Comparison of ENCODE assay signal across 23 cellular contexts in the genomic region with DNA sequence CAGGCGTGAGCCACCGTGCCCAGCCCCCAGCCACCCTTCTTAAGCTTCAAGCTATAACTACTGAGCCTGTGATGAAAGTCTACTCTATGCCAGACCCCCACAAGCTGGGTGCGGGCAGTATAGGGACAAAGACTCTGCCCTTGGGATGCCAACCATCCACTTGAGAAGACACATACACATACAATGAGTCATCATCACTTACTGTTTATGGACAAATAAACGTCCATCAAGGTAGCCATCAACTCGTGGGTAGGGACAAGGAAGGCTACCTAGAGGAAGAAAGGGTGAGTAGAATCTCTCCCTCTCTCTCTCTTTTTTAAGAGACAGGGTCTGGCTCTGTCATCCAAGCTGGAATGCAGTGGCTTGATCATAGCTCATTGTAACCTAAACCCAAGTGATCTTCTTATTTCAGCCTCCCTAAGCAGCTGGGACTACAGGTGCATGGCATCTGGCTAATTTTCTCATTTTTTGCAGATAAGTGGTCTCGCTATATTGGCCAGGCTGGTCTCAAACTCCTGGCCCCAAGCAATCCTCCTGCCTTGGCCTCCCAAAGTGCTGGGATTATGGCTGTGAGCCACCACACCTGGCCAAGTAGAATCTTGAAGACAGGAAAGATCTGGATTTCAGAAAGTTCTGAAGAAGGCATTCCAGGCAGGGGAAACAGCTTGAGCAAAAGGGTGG. TPM values are rescaled to one million over a fixed set of nuclear protein-coding genes. Genes with fewer than 3 reads are reported as not detected.
DNase-seq lines count a peak whose midpoint lies in the region; ATAC-seq and TF ChIP-seq lines count a peak whose summit lies in the region.
"Had no signal": no experiment of that assay in that cellular context is flagged by ENCODE, and none has a peak within 500 bp of the region (broad histone marks: within the 10 kb centered on the region; RNA-seq: fewer than 3 reads in every experiment).

No MANE protein-coding gene starts in this region.

- no peaks in the 10 kb centered on the region for H3K79me2 ChIP-seq in HCT116 (ENCODE audit: insufficient read depth, low read length)
- no peaks in the 10 kb centered on the region for H3K79me2 ChIP-seq in neural progenitor cell (ENCODE audit: low read depth)

- no peaks in the 10 kb centered on the region for H3K27me3 ChIP-seq in CD4-positive, alpha-beta memory T cell (ENCODE audit: insufficient read depth, low read length)
- H3K27me3 ChIP-seq in HCT116 (ENCODE audit: insufficient read depth, low read length) (no peaks in the 10 kb centered on the region), neural progenitor cell (peaks cover 46% of the 10 kb centered on the region), uterus (no peaks in the 10 kb centered on the region)
- H3K27me3 ChIP-seq: BE2C, body of pancreas, transverse colon had no signal

- H3K27ac ChIP-seq in CD4-positive, alpha-beta memory T cell (ENCODE audit: low read depth, low read length) = no peak overlapping the region
- H3K27ac ChIP-seq in HCT116 (ENCODE audit: low read depth, low read length) = no peak overlapping the region
- H3K27ac ChIP-seq in neural progenitor cell = no peak overlapping the region
- H3K27ac ChIP-seq in uterus = no peak overlapping the region
- H3K27ac ChIP-seq: body of pancreas, coronary artery, heart left ventricle, transverse colon had no signal

- ATAC-seq in HCT116 = no peak
- ATAC-seq: activated naive CD8-positive, alpha-beta T cell treated with anti-CD3 and anti-CD28 coated beads, Interleukin-2, amount 50 U/mL, for 24 hours; activated T-helper 17 cell treated with anti-CD3 and anti-CD28 coated beads, Interleukin-2, amount 50 U/mL, for 72 hours; body of pancreas; heart left ventricle; left lobe of liver had no signal

- intact Hi-C loops in CD4-positive, alpha-beta memory T cell (cut with micrococcal nuclease) = no loop called here
- intact Hi-C loops in HCT116 (cut with micrococcal nuclease) = no loop called here
- intact Hi-C loops in uterus (cut with DNase I; ENCODE audit: low total_unique reads) = no loop called here

- H3K4me3 ChIP-seq in CD4-positive, alpha-beta memory T cell (ENCODE audit: low read length in 2 of 2) = no peak overlapping the region
- no peak overlapping the region for H3K4me3 ChIP-seq in HCT116 (replicated peaks in 1 of 2; ENCODE audit: low read depth in 1 of 2, low read length in 2 of 2)
- H3K4me3 ChIP-seq in neural progenitor cell = no peak overlapping the region
- no peak overlapping the region for H3K4me3 ChIP-seq in uterus
- H3K4me3 ChIP-seq: body of pancreas, coronary artery, heart left ventricle, transverse colon had no signal

- peak overlapping the region; percentile 26 for H2AFZ ChIP-seq in HCT116 (ENCODE audit: low read depth, low read length, poor library complexity, severe bottlenecking)
- no peak overlapping the region for H2AFZ ChIP-seq in neural progenitor cell (replicated peaks)

- H3K36me3 ChIP-seq in CD4-positive, alpha-beta memory T cell (ENCODE audit: insufficient read depth, low read length) = no peaks in the 10 kb centered on the region
- no peaks in the 10 kb centered on the region for H3K36me3 ChIP-seq in HCT116 (ENCODE audit: control insufficient read depth in 1 of 2, insufficient read depth in 2 of 2, low read length in 2 of 2)
- H3K36me3 ChIP-seq in neural progenitor cell = no peaks in the 10 kb centered on the region
- H3K36me3 ChIP-seq in uterus = no peaks in the 10 kb centered on the region
- H3K36me3 ChIP-seq: BE2C, heart left ventricle, transverse colon had no signal

- no TSS peak for BruUV-seq in HCT116 (replicated peaks; lab: Mats Ljungman, UMichigan)

- no peaks in the 10 kb centered on the region for H3K9me3 ChIP-seq in CD4-positive, alpha-beta memory T cell (ENCODE audit: control insufficient read depth in 1 of 2, low read length in 2 of 2)
- H3K9me3 ChIP-seq in HCT116 (ENCODE audit: control insufficient read depth in 1 of 2, insufficient read depth in 1 of 2, low read depth in 1 of 2, low read length in 2 of 2) (no peaks in the 10 kb centered on the region), neural progenitor cell (ENCODE audit: low read depth) (no peaks in the 10 kb centered on the region), uterus (no peaks in the 10 kb centered on the region)
- H3K9me3 ChIP-seq: BE2C, body of pancreas, heart left ventricle, transverse colon had no signal

- H3K4me2 ChIP-seq in HCT116 (ENCODE audit: low read length) (peak overlapping the region; percentile 23; the same call in 1 of the 2 replicates), neural progenitor cell (no peak overlapping the region)

- POLR2A ChIA-PET in CD4-positive, alpha-beta memory T cell (lab: Charles Lee; ENCODE audit: partially characterized antibody) = no interaction called here
- POLR2A ChIA-PET in HCT116 (lab: Charles Lee) = no interaction called here

- no peaks in the 10 kb centered on the region for H3K9me2 ChIP-seq in HCT116 (ENCODE audit: insufficient read depth)

- TF ChIP-seq CTCF in HCT116 (IDR thresholded peaks at IDR 0.05 in 2 of 3, conservative IDR thresholded peaks at IDR 0.05 in 1 of 3; ENCODE audit: borderline replicate concordance in 1 of 3, insufficient read depth in 1 of 3, low read depth in 2 of 3, low read length in 2 of 3) = no peak
- TF ChIP-seq CTCF in brain (conservative IDR thresholded peaks at IDR 0.05) = no peak
- TF ChIP-seq CTCF in neural progenitor cell (IDR thresholded peaks at IDR 0.05) = no peak
- TF ChIP-seq CTCF in uterus (IDR thresholded peaks at IDR 0.05) = no peak

- H3K4me1 Mint-ChIP-seq in CD4-positive, alpha-beta memory T cell = peaks cover 9 to 35% (median 15%) of the 10 kb centered on the region in 4 donors
- peaks cover 32% of the 10 kb centered on the region for H3K4me1 Mint-ChIP-seq in brain
- peaks cover 17% of the 10 kb centered on the region for H3K4me1 Mint-ChIP-seq in neural progenitor cell

- peak overlapping the region in 4 of 7 donors; percentile 27 to 94 (median 79) for H3K27ac Mint-ChIP-seq in CD4-positive, alpha-beta memory T cell
- H3K27ac Mint-ChIP-seq in brain (peak overlapping the region in 1 of 5 experiments; percentile 24), neural progenitor cell (no peak overlapping the region)
- H3K27ac Mint-ChIP-seq: activated naive CD8-positive, alpha-beta T cell treated with anti-CD3 and anti-CD28 coated beads, Interleukin-2, amount 50 U/mL, for 24 hours; activated T-helper 17 cell treated with anti-CD3 and anti-CD28 coated beads, Interleukin-2, amount 50 U/mL, for 72 hours; stimulated activated naive CD8-positive, alpha-beta T cell treated with anti-CD3 and anti-CD28 coated beads, Interleukin-15, Interleukin-2, amounts not matched to agents 100 ng/mL and 50 ng/mL, for 24 hours had no signal

- H3K4me3 Mint-ChIP-seq in CD4-positive, alpha-beta memory T cell = peak overlapping the region in 1 of 8 donors; percentile 32
- peak overlapping the region; percentile 47 to 97 (median 71) for H3K4me3 Mint-ChIP-seq in brain
- H3K4me3 Mint-ChIP-seq in neural progenitor cell = peak overlapping the region; percentile 23
- H3K4me3 Mint-ChIP-seq: activated naive CD8-positive, alpha-beta T cell treated with anti-CD3 and anti-CD28 coated beads, Interleukin-2, amount 50 U/mL, for 24 hours; activated T-helper 17 cell treated with anti-CD3 and anti-CD28 coated beads, Interleukin-2, amount 50 U/mL, for 72 hours; stimulated activated naive CD8-positive, alpha-beta T cell treated with anti-CD3 and anti-CD28 coated beads, Interleukin-15, Interleukin-2, amounts not matched to agents 100 ng/mL and 50 ng/mL, for 24 hours had no signal

- H3K27me3 Mint-ChIP-seq in CD4-positive, alpha-beta memory T cell = no peaks in the 10 kb centered on the region
- H3K27me3 Mint-ChIP-seq in brain = peaks cover 29% of the 10 kb centered on the region
- H3K27me3 Mint-ChIP-seq in neural progenitor cell (ENCODE audit: insufficient read depth, low read depth) = peaks cover 25% of the 10 kb centered on the region

- TF ChIP-seq RAD21 in HCT116 (IDR thresholded peaks at IDR 0.05; ENCODE audit: low read depth) = no peak

- H3K4me1 ChIP-seq in CD4-positive, alpha-beta memory T cell (ENCODE audit: insufficient read depth, low read length) = peaks cover 16% of the 10 kb centered on the region
- peaks cover 21 to 35% of the 10 kb centered on the region in 2 experiments for H3K4me1 ChIP-seq in HCT116 (ENCODE audit: control insufficient read depth in 1 of 2, insufficient read depth in 2 of 2, low read length in 2 of 2)
- no peaks in the 10 kb centered on the region for H3K4me1 ChIP-seq in neural progenitor cell
- H3K4me1 ChIP-seq in uterus = no peaks in the 10 kb centered on the region

- CTCF ChIA-PET in CD4-positive, alpha-beta memory T cell (lab: Charles Lee; ENCODE audit: partially characterized antibody) = no interaction called here
- CTCF ChIA-PET in HCT116 (lab: Charles Lee) = no interaction called here

- no peak for DNase-seq in CD4-positive, alpha-beta memory T cell
- DNase-seq in HCT116 (ENCODE audit: low read depth, low spot score) = no peak
- DNase-seq in neural progenitor cell (ENCODE audit: low spot score) = no peak
- DNase-seq in uterus = no peak
- DNase-seq in NCI-H1417 (lab: John Stamatoyannopoulos, UW) = no peak
- DNase-seq in HuH-7 (ENCODE audit: low spot score) = no peak
- DNase-seq: activated CD4-positive, alpha-beta T cell treated with anti-CD3 and anti-CD28 coated beads for 4 hours; activated naive CD8-positive, alpha-beta T cell treated with anti-CD3 and anti-CD28 coated beads, Interleukin-2, amount 50 U/mL, for 24 hours; BE2C; body of pancreas; GOT3; heart left ventricle; KG1; MV-4-11; NCI-H1694 treated with DMSO at 0.1 percent for 48 hours; NCI-H446; stimulated activated CD4-positive, alpha-beta T cell treated with anti-CD3 and anti-CD28 coated beads, Interleukin-4, amount 100 ng/mL, for 1 hour; transverse colon had no signal

- no peaks in the 10 kb centered on the region for H4K20me1 ChIP-seq in HCT116 (ENCODE audit: insufficient read depth)
- peaks cover 14% of the 10 kb centered on the region for H4K20me1 ChIP-seq in neural progenitor cell (ENCODE audit: low read depth)

- RAD21 ChIA-PET in HCT116 (lab: Charles Lee; ENCODE audit: low non-redundant PET in 1 of 2, low total read pairs in 2 of 2, uncharacterized antibody in 2 of 2, unreplicated experiment in 2 of 2) = no interaction called here

- H3K9me3 Mint-ChIP-seq in CD4-positive, alpha-beta memory T cell = peaks cover 0 to 2% (median 0%) of the 10 kb centered on the region in 8 donors
- H3K9me3 Mint-ChIP-seq in brain = peaks cover 0 to 5% (median 0%) of the 10 kb centered on the region in 5 experiments
- H3K9me3 Mint-ChIP-seq in neural progenitor cell = no peaks in the 10 kb centered on the region
- H3K9me3 Mint-ChIP-seq: activated naive CD8-positive, alpha-beta T cell treated with anti-CD3 and anti-CD28 coated beads, Interleukin-2, amount 50 U/mL, for 24 hours; activated T-helper 17 cell treated with anti-CD3 and anti-CD28 coated beads, Interleukin-2, amount 50 U/mL, for 72 hours; stimulated activated naive CD8-positive, alpha-beta T cell treated with anti-CD3 and anti-CD28 coated beads, Interleukin-15, Interleukin-2, amounts not matched to agents 100 ng/mL and 50 ng/mL, for 24 hours had no signal

- H3F3A ChIP-seq in neural progenitor cell (ENCODE audit: low read depth) = peaks cover 15% of the 10 kb centered on the region

- H3K36me3 Mint-ChIP-seq in CD4-positive, alpha-beta memory T cell = peaks cover 0 to 8% of the 10 kb centered on the region in 2 donors
- H3K36me3 Mint-ChIP-seq in brain (no peaks in the 10 kb centered on the region), neural progenitor cell (no peaks in the 10 kb centered on the region)

- TF ChIP-seq POLR2A in HCT116 (IDR thresholded peaks at IDR 0.05; ENCODE audit: borderline replicate concordance, extremely low read depth, insufficient read depth, insufficient read length) (no peak), uterus (IDR thresholded peaks at IDR 0.05) (no peak)

- H3K9ac ChIP-seq in HCT116 (ENCODE audit: low read length) = no peak overlapping the region
- H3K9ac ChIP-seq in neural progenitor cell = no peak overlapping the region

RNA-seq across cellular contexts. Expression of a gene that starts 2.6 kb away (rescaled TPM):
- 1 to 10 TPM in 1 of 2 experiments, under 1 TPM in 1; 0.86 to 1.2 TPM for total RNA-seq in CD4-positive, alpha-beta memory T cell
- under 1 TPM in 1 of 2 donors, not detected in 1; 0.23 TPM for polyA plus RNA-seq in CD4-positive, alpha-beta memory T cell
- total RNA-seq in HCT116 (2021; ENCODE audit: unreplicated experiment) (7.1 TPM), neural progenitor cell (ENCODE audit: low replicate concordance) (1.1 TPM in 2 replicates), uterus (10 to 100 TPM in 1 of 4 donors, 1 to 10 TPM in 3; 1.2 to 23.2 (median 2.8) TPM)
- 7.8 and 8.3 TPM in 2 replicates for polyA plus RNA-seq in HCT116 (2012)
- polyA plus RNA-seq in brain (ENCODE audit: insufficient read depth, low read depth, low replicate concordance) = 169 TPM

RNA-seq across cellular contexts. Expression of a gene that starts 24.7 kb away (rescaled TPM):
- 10 to 100 TPM; 15.1 to 18.2 TPM for total RNA-seq in CD4-positive, alpha-beta memory T cell
- polyA plus RNA-seq in CD4-positive, alpha-beta memory T cell = 10 to 100 TPM; 24.1 to 34.2 TPM
- total RNA-seq in HCT116 (2021; ENCODE audit: unreplicated experiment) = 25.1 TPM
- polyA plus RNA-seq in HCT116 (2012) = 19.5 and 26.5 TPM in 2 replicates
- 59.7 TPM for polyA plus RNA-seq in brain (ENCODE audit: insufficient read depth, low read depth, low replicate concordance)
- 35.6 and 40.1 TPM in 2 replicates for total RNA-seq in neural progenitor cell (ENCODE audit: low replicate concordance)
- 10 to 100 TPM in 2 of 4 donors, 1 to 10 TPM in 2; 9.5 to 17.5 (median 12.5) TPM for total RNA-seq in uterus
